9 cellular contexts compared by ENCODE assay signal in genomic region chr7:92634924-92635519, GRCh38. TPM values are rescaled to one million over a fixed set of nuclear protein-coding genes. Genes with fewer than 3 reads are reported as not detected.
DNase-seq lines count a peak whose midpoint lies in the region; ATAC-seq and TF ChIP-seq lines count a peak whose summit lies in the region.
"Had no signal": no experiment of that assay in that cellular context is flagged by ENCODE, and none has a peak within 500 bp of the region (broad histone marks: within the 10 kb centered on the region; RNA-seq: fewer than 3 reads in every experiment).

No MANE protein-coding gene starts in this region.

- TF ChIP-seq CTCF in neutrophil (IDR thresholded peaks at IDR 0.05), result no peak

- peaks cover 3% of the 10 kb centered on the region for H3K36me3 ChIP-seq in endocrine pancreas (ENCODE audit: control insufficient read depth, insufficient read depth, low read length)
- no peaks in the 10 kb centered on the region for H3K36me3 ChIP-seq in neutrophil

- H3K27ac ChIP-seq in neutrophil, result peak overlapping the region; percentile 47
- H3K27ac ChIP-seq: VCaP had no signal

- H3K4me1 ChIP-seq in endocrine pancreas (ENCODE audit: control insufficient read depth, insufficient read depth, low read length) (peaks cover 22% of the 10 kb centered on the region), neutrophil (ENCODE audit: control insufficient read depth in 1 of 2, insufficient read depth in 1 of 2, low read depth in 1 of 2, low read length in 1 of 2) (peaks cover 24 to 42% of the 10 kb centered on the region in 2 experiments)

- TF ChIP-seq POLR2A in GM18505 (IDR thresholded peaks at IDR 0.05; ENCODE audit: borderline replicate concordance, extremely low read depth, insufficient read depth, insufficient read length), result no peak

- no peaks in the 10 kb centered on the region for H3K27me3 ChIP-seq in endocrine pancreas (ENCODE audit: control insufficient read depth, insufficient read depth, low read length)
- no peaks in the 10 kb centered on the region for H3K27me3 ChIP-seq in neutrophil

- H3K9me3 ChIP-seq in endocrine pancreas (ENCODE audit: control insufficient read depth, low read length) (no peaks in the 10 kb centered on the region), neutrophil (no peaks in the 10 kb centered on the region)

- DNase-seq in RPMI7951 (ENCODE audit: low read depth) (peak; percentile 87), NCI-H510A treated with DMSO at 0.1 percent for 48 hours (lab: John Stamatoyannopoulos, UW) (no peak)

- no peak overlapping the region for H3K9ac ChIP-seq in endocrine pancreas (ENCODE audit: control insufficient read depth, insufficient read depth, low read length)

- H3K4me3 ChIP-seq in endocrine pancreas (ENCODE audit: control insufficient read depth, insufficient read depth, low read length), result peak overlapping the region; percentile 65
- H3K4me3 ChIP-seq in neutrophil (ENCODE audit: low read depth in 1 of 2, low read length in 1 of 2), result no peak overlapping the region

- ATAC-seq in GM18505 (IDR thresholded peaks at IDR 0.05; ENCODE audit: unreplicated experiment) (peak; percentile 27), HG02798 (IDR thresholded peaks at IDR 0.05; ENCODE audit: poor library complexity, unreplicated experiment) (peak; percentile 45), GM19023 (IDR thresholded peaks at IDR 0.05; ENCODE audit: unreplicated experiment) (no peak), HG02981 (IDR thresholded peaks at IDR 0.05; ENCODE audit: unreplicated experiment) (no peak)

RNA-seq across cellular contexts. Expression of gene FAM133B, which starts 44.8 kb away (rescaled TPM):
- 13.4 and 13.5 TPM in 2 replicates for total RNA-seq in RPMI7951 (2014; rRNA removed; shearing (Covaris generic))

Comparison
In these comparisons a context has a peak if more than half of its experiments do, and no peak if none do; other contexts are left out.
1. ATAC-seq: peak in GM18505 (single experiment) and HG02798 (single experiment); none in GM19023 (single experiment) and HG02981 (single experiment).